Comparison of ENCODE assay signal across 30 cellular contexts in genomic region chr3:124200336-124200901, GRCh38.
A peak's percentile ranks its signal among the peaks of the same experiment; 100 is the strongest.
DNase-seq lines count a peak whose midpoint lies in the region; ATAC-seq, FAIRE-seq and TF ChIP-seq lines count a peak whose summit lies in the region.
"Had no signal": no experiment of that assay in that cellular context is flagged by ENCODE, and none has a peak within 500 bp of the region (broad histone marks: within the 10 kb centered on the region; RNA-seq: fewer than 3 reads in every experiment).

No MANE protein-coding gene starts in this region.

- H2BK12ac ChIP-seq in H9 (ENCODE audit: insufficient read length, low read depth, low read length): no peak overlapping the region
- H2BK12ac ChIP-seq in trophoblast cell (ENCODE audit: low read length): no peak overlapping the region

- H4K5ac ChIP-seq in H9 (ENCODE audit: insufficient read length, low read depth, low read length): no peak overlapping the region

- DNase-seq in A172 (ENCODE audit: low spot score): peak; percentile 11
- no peak for DNase-seq in H9
- no peak for DNase-seq in GM12878 (ENCODE audit: low read depth, low spot score)
- DNase-seq in islet precursor cell: peak; percentile 78
- DNase-seq in ureter (ENCODE audit: low spot score): no peak
- no peak for DNase-seq in aorta
- DNase-seq in activated T-cell treated with anti-CD3 and anti-CD28 coated beads, Interleukin-2, amount 50 U/mL, for 4 hours: no peak
- no peak for DNase-seq in trophoblast cell
- DNase-seq: 8988T; activated B cell treated with CpG ODN at 0.5 μM for 24 hours; activated CD4-positive, alpha-beta T cell treated with anti-CD3 and anti-CD28 coated beads, Interleukin-2, amount 50 U/mL, for 48 hours; activated effector memory CD4-positive, alpha-beta T cell treated with Interleukin-2 at 50 U/mL for 16 hours; DND-41; foreskin keratinocyte; lower lobe of right lung; NCI-H1105; NCI-H2029 treated with DMSO at 0.1 percent for 48 hours; NCI-H510A; NK-92 treated with Interleukin-12 subunit alpha and Interleukin-12 subunit beta, amount 100 ng/mL, for 24 hours; stimulated activated CD4-positive, alpha-beta T cell treated with anti-CD3 and anti-CD28 coated beads, Interleukin-2, amount 100 ng/mL, for 48 hours; stimulated activated naive CD4-positive, alpha-beta T cell; testis had no signal

- no peak overlapping the region for H3K23ac ChIP-seq in H9 (ENCODE audit: insufficient read length, low read depth, low read length)
- no peak overlapping the region for H3K23ac ChIP-seq in trophoblast cell (ENCODE audit: low read length)

- BruUV-seq in GM12878 (replicated peaks; lab: Mats Ljungman, UMichigan): no TSS peak

- no peak for TF ChIP-seq RAD21 in GM12878 (IDR thresholded peaks at IDR 0.05; ENCODE audit: insufficient read depth, low read depth, low read length)

- H4K91ac ChIP-seq in H9 (ENCODE audit: insufficient read length, low read depth, low read length): no peak overlapping the region
- no peak overlapping the region for H4K91ac ChIP-seq in trophoblast cell (ENCODE audit: low read depth, low read length)

- H3K4ac ChIP-seq in H9 (ENCODE audit: low read depth, low read length): no peak overlapping the region
- no peak overlapping the region for H3K4ac ChIP-seq in trophoblast cell (ENCODE audit: low read depth, low read length)

- RAD21 ChIA-PET in GM12878 (lab: Charles Lee; ENCODE audit: unreplicated experiment): no interaction called here

- no CpG with 5 or more reads among the region's 4 CpGs for WGBS in H9 (ENCODE audit: extremely low coverage, insufficient read length, low lambda C conversion rate)
- 0% methylated on average over 4 of the region's 4 CpGs for WGBS in GM12878 (ENCODE audit: insufficient coverage, insufficient replicate concordance, low lambda C conversion rate, missing lambda C conversion rate)
- WGBS in aorta, 2 donors: 86 to 91% methylated on average over 4 of the region's 4 CpGs
- WGBS in trophoblast cell (ENCODE audit: extremely low coverage, insufficient coverage, insufficient read length): no CpG with 5 or more reads among the region's 4 CpGs

- H3K27ac Mint-ChIP-seq in H9: 0 out of 7 replicates have a peak overlapping the region, but pooled peaks of 2 of the 3 experiments have one; percentile 49 to 57
- H3K27ac Mint-ChIP-seq: activated B cell treated with CpG ODN at 0.5 μM for 24 hours; dendritic cell treated with granulocyte-macrophage colony-stimulating factor and Interleukin-4, amounts not matched to agents 40 ng/mL and 50 ng/mL, for 4 days; T-helper 2 cell treated with Interferon-gamma antibody and Interleukin-4, amounts not matched to agents 5 μg/mL and 100 μg/mL, for 36 hours had no signal

- no peak overlapping the region for H3K18ac ChIP-seq in H9 (ENCODE audit: insufficient read length, low read depth, low read length)
- no peak overlapping the region for H3K18ac ChIP-seq in trophoblast cell (ENCODE audit: low read length)

- no peak for TF ChIP-seq POLR2A in GM12878 (IDR thresholded peaks at IDR 0.05; ENCODE audit: low read depth, low read length)

- no peak overlapping the region for H3K9ac ChIP-seq in H9 (ENCODE audit: extremely low read depth, insufficient read length, low read length)
- no peak overlapping the region for H3K9ac ChIP-seq in GM12878 (ENCODE audit: control insufficient read depth, insufficient read depth, low read length)
- no peak overlapping the region for H3K9ac ChIP-seq in trophoblast cell (ENCODE audit: low read length)

- H3K4me3 ChIP-seq in GM12878 (no peak overlapping the region), aorta (ENCODE audit: low read length in 2 of 2) (no peak overlapping the region), trophoblast cell (ENCODE audit: low read depth, low read length) (no peak overlapping the region)
- H3K4me3 ChIP-seq: cardiac muscle cell, lower lobe of right lung, SK-N-MC, testis had no signal

- H3K9me3 Mint-ChIP-seq in H9: no peaks in the 10 kb centered on the region
- no peaks in the 10 kb centered on the region for H3K9me3 Mint-ChIP-seq in activated T-cell treated with anti-CD3 and anti-CD28 coated beads, Interleukin-2, amount 50 U/mL, for 4 hours
- H3K9me3 Mint-ChIP-seq: activated B cell treated with CpG ODN at 0.5 μM for 24 hours; dendritic cell treated with granulocyte-macrophage colony-stimulating factor and Interleukin-4, amounts not matched to agents 40 ng/mL and 50 ng/mL, for 4 days; T-helper 2 cell treated with Interferon-gamma antibody and Interleukin-4, amounts not matched to agents 5 μg/mL and 100 μg/mL, for 36 hours had no signal

- H3K27me3 ChIP-seq in H9 (ENCODE audit: insufficient read depth, low read length) (no peaks in the 10 kb centered on the region), GM12878 (replicated peaks in 1 of 2; ENCODE audit: control insufficient read depth in 2 of 2, insufficient read depth in 2 of 2, low read length in 1 of 2) (no peaks in the 10 kb centered on the region; a peak in 1 of 4 replicates), aorta (ENCODE audit: control insufficient read depth in 1 of 2, insufficient read depth in 2 of 2, low read length in 1 of 2) (no peaks in the 10 kb centered on the region), trophoblast cell (ENCODE audit: insufficient read depth, low read length) (no peaks in the 10 kb centered on the region)
- H3K27me3 ChIP-seq: testis had no signal

- SMC1A ChIA-PET in GM12878 (lab: Charles Lee; ENCODE audit: uncharacterized antibody, unreplicated experiment): interaction anchor here (1.0 to 1.7 kb wide), 2 partner anchors 10 to 58 kb away, joined by 4 read pairs; no protein-coding TSS in a partner anchor

- no peak overlapping the region for H3T11ph ChIP-seq in H9 (ENCODE audit: low read length)

- no peak overlapping the region for H4K8ac ChIP-seq in H9 (replicated peaks; ENCODE audit: insufficient read length, low read depth, low read length)
- H4K8ac ChIP-seq in trophoblast cell (ENCODE audit: low read depth, low read length): no peak overlapping the region

- intact Hi-C loops in GM12878 (cut with micrococcal nuclease; ENCODE audit: unreplicated experiment) (no loop called here), aorta (cut with DNase I) (no loop called here)

- in situ Hi-C loops in GM12878 (cut with MboI): no loop called here

- H2BK120ac ChIP-seq in H9 (ENCODE audit: low read depth, low read length, poor library complexity, severe bottlenecking): no peak overlapping the region
- no peak overlapping the region for H2BK120ac ChIP-seq in trophoblast cell (ENCODE audit: insufficient read depth, low read length, poor library complexity)

- H3K56ac ChIP-seq in H9 (ENCODE audit: insufficient read length, low read depth, low read length): no peak overlapping the region

- POLR2A ChIA-PET in GM12878 (lab: Charles Lee): no interaction called here

- H2AK5ac ChIP-seq in H9 (ENCODE audit: insufficient read length, low read length) (no peak overlapping the region), trophoblast cell (ENCODE audit: low read length) (no peak overlapping the region)

- H3K36me3 ChIP-seq in GM12878 (ENCODE audit: control insufficient read depth in 2 of 2, insufficient read depth in 2 of 2, low read length in 1 of 2) (no peaks in the 10 kb centered on the region), aorta (ENCODE audit: control insufficient read depth in 1 of 2, insufficient read depth in 2 of 2, low read length in 1 of 2) (no peaks in the 10 kb centered on the region), trophoblast cell (ENCODE audit: control insufficient read depth in 1 of 2, insufficient read depth in 2 of 2, low read length in 2 of 2) (no peaks in the 10 kb centered on the region)
- H3K36me3 ChIP-seq: cardiac muscle cell, lower lobe of right lung had no signal

- H3K14ac ChIP-seq in H9 (ENCODE audit: insufficient read depth, low read length) (no peak overlapping the region), trophoblast cell (ENCODE audit: low read length) (no peak overlapping the region)

- H3K79me2 ChIP-seq in H9 (ENCODE audit: insufficient read depth, low read length) (no peaks in the 10 kb centered on the region), GM12878 (ENCODE audit: control insufficient read depth, insufficient read depth, low read length) (no peaks in the 10 kb centered on the region), trophoblast cell (ENCODE audit: control insufficient read depth, insufficient read depth, low read length, poor library complexity) (no peaks in the 10 kb centered on the region)

- H4K12ac ChIP-seq in trophoblast cell (ENCODE audit: low read depth, low read length): no peak overlapping the region

- no peak overlapping the region for H2BK5ac ChIP-seq in H9 (ENCODE audit: insufficient read length, low read length)
- H2BK5ac ChIP-seq in trophoblast cell (ENCODE audit: low read depth, low read length, poor library complexity): no peak overlapping the region

- CTCF ChIA-PET in GM12878 (lab: Yijun Ruan, JAX): interaction anchor here (1.2 to 2.4 kb wide), 2 partner anchors 12 to 47 kb away, joined by 4 to 6 read pairs; no protein-coding TSS in a partner anchor

- H2BK20ac ChIP-seq in H9 (ENCODE audit: low read depth, low read length, poor library complexity, severe bottlenecking): no peak overlapping the region

- H3K4me1 Mint-ChIP-seq in H9: peaks cover 40 to 44% of the 10 kb centered on the region in 2 experiments
- H3K4me1 Mint-ChIP-seq in activated T-cell treated with anti-CD3 and anti-CD28 coated beads, Interleukin-2, amount 50 U/mL, for 4 hours (ENCODE audit: low read depth): no peaks in the 10 kb centered on the region
- H3K4me1 Mint-ChIP-seq: activated B cell treated with CpG ODN at 0.5 μM for 24 hours had no signal

- ATAC-seq in GM12878: no peak
- ATAC-seq in aorta (ENCODE audit: low FRiP score): no peak
- ATAC-seq in activated T-cell treated with anti-CD3 and anti-CD28 coated beads, Interleukin-2, amount 50 U/mL, for 4 hours: no peak
- ATAC-seq: foreskin keratinocyte had no signal

- no peaks in the 10 kb centered on the region for H3K27me3 Mint-ChIP-seq in H9 (ENCODE audit: low read depth)
- peaks cover 10% of the 10 kb centered on the region for H3K27me3 Mint-ChIP-seq in activated T-cell treated with anti-CD3 and anti-CD28 coated beads, Interleukin-2, amount 50 U/mL, for 4 hours (ENCODE audit: low read depth)

- H3K9me3 ChIP-seq in H9 (ENCODE audit: control insufficient read depth, low read depth, low read length) (no peaks in the 10 kb centered on the region), GM12878 (replicated peaks; ENCODE audit: control insufficient read depth, insufficient read depth, low read length) (no peaks in the 10 kb centered on the region), aorta (ENCODE audit: control insufficient read depth, low read length) (no peaks in the 10 kb centered on the region), trophoblast cell (ENCODE audit: insufficient read depth, low read depth, low read length) (no peaks in the 10 kb centered on the region)
- H3K9me3 ChIP-seq: lower lobe of right lung, testis had no signal

- no peak overlapping the region for H2BK15ac ChIP-seq in H9 (ENCODE audit: low read depth, low read length)

- no peaks in the 10 kb centered on the region for H3K23me2 ChIP-seq in H9 (ENCODE audit: insufficient read length, low read depth, low read length, poor library complexity, severe bottlenecking)

- no peak for TF ChIP-seq EP300 in GM12878 (IDR thresholded peaks at IDR 0.05; ENCODE audit: borderline replicate concordance in 1 of 2, control insufficient read depth in 1 of 2, low read depth in 2 of 2, low read length in 2 of 2)

- H2AFZ ChIP-seq in H9 (ENCODE audit: low read length) (no peak overlapping the region), GM12878 (ENCODE audit: control insufficient read depth, low read depth, low read length) (no peak overlapping the region), trophoblast cell (ENCODE audit: insufficient read depth, low read length, poor library complexity) (no peak overlapping the region)

- H3K27ac ChIP-seq in H9 (ENCODE audit: insufficient read length, low read depth, low read length) (no peak overlapping the region), GM12878 (ENCODE audit: control insufficient read depth, insufficient read depth) (no peak overlapping the region), aorta (ENCODE audit: low read depth in 1 of 2, low read length in 2 of 2) (peak overlapping the region in 1 of 2 donors; percentile 66), trophoblast cell (ENCODE audit: low read depth, low read length) (no peak overlapping the region)
- H3K27ac ChIP-seq: cardiac muscle cell, foreskin keratinocyte, HL-60, lower lobe of right lung, SK-N-MC had no signal

- no peak overlapping the region for H3K4me3 Mint-ChIP-seq in H9
- no peak overlapping the region for H3K4me3 Mint-ChIP-seq in activated T-cell treated with anti-CD3 and anti-CD28 coated beads, Interleukin-2, amount 50 U/mL, for 4 hours
- H3K4me3 Mint-ChIP-seq: activated B cell treated with CpG ODN at 0.5 μM for 24 hours; dendritic cell treated with granulocyte-macrophage colony-stimulating factor and Interleukin-4, amounts not matched to agents 40 ng/mL and 50 ng/mL, for 4 days; T-helper 2 cell treated with Interferon-gamma antibody and Interleukin-4, amounts not matched to agents 5 μg/mL and 100 μg/mL, for 36 hours had no signal

- TF ChIP-seq CTCF in H9 (conservative IDR thresholded peaks at IDR 0.05) (no peak), GM12878 (IDR thresholded peaks at IDR 0.05 in 2 of 3, conservative IDR thresholded peaks at IDR 0.05 in 1 of 3; ENCODE audit: control insufficient read depth in 2 of 3, extremely low read depth in 1 of 3, insufficient read depth in 1 of 3, low read depth in 3 of 3, low read length in 3 of 3) (no peak)

- H3K36me3 Mint-ChIP-seq in H9 (ENCODE audit: insufficient read depth in 1 of 3, low read depth in 3 of 3): no peaks in the 10 kb centered on the region
- H3K36me3 Mint-ChIP-seq in activated T-cell treated with anti-CD3 and anti-CD28 coated beads, Interleukin-2, amount 50 U/mL, for 4 hours (ENCODE audit: insufficient read depth): no peaks in the 10 kb centered on the region

- H3K4me2 ChIP-seq in H9 (ENCODE audit: insufficient read depth, insufficient read length, low read length) (no peak overlapping the region), GM12878 (ENCODE audit: control insufficient read depth, insufficient read depth) (no peak overlapping the region), trophoblast cell (ENCODE audit: low read length) (no peak overlapping the region)

- H4K20me1 ChIP-seq in H9 (ENCODE audit: control insufficient read depth, insufficient read depth, insufficient read length) (no peaks in the 10 kb centered on the region), GM12878 (ENCODE audit: control insufficient read depth, insufficient read depth) (no peaks in the 10 kb centered on the region)

- no peaks in the 10 kb centered on the region for H3K79me1 ChIP-seq in H9 (ENCODE audit: insufficient read depth, low read depth, low read length, poor library complexity, severe bottlenecking)
- H3K79me1 ChIP-seq in trophoblast cell (ENCODE audit: low read length): no peaks in the 10 kb centered on the region

- H3K4me1 ChIP-seq in H9 (ENCODE audit: insufficient read depth, low read length): 0 out of 2 replicates have a peak, but pooled peaks cover 4% of the 10 kb centered on the region
- H3K4me1 ChIP-seq in GM12878 (ENCODE audit: control insufficient read depth, insufficient read depth, low read length): peaks cover 2% of the 10 kb centered on the region; the same call in 1 of the 2 replicates
- peaks cover 25 to 28% of the 10 kb centered on the region in 2 donors for H3K4me1 ChIP-seq in aorta (ENCODE audit: control insufficient read depth in 1 of 2, insufficient read depth in 2 of 2, low read length in 2 of 2)
- peaks cover 2 to 4% of the 10 kb centered on the region in 2 experiments for H3K4me1 ChIP-seq in trophoblast cell (ENCODE audit: control insufficient read depth in 1 of 2, insufficient read depth in 2 of 2, low read length in 2 of 2)
- H3K4me1 ChIP-seq: foreskin keratinocyte had no signal

- FAIRE-seq in GM12878 (lab: Jason Lieb, UNC): no peak
- FAIRE-seq: endothelial cell of umbilical vein, H1, RCC 7860 had no signal

Comparison
In these comparisons a context has a peak if more than half of its experiments do, and no peak if none do; other contexts are left out.
1. DNase-seq: peak in A172 (single experiment) and islet precursor cell (single experiment); none in H9 (single experiment), GM12878 (single experiment), ureter (single experiment), aorta (0 of 2), activated T-cell treated with anti-CD3 and anti-CD28 coated beads, Interleukin-2, amount 50 U/mL, for 4 hours (single experiment) and trophoblast cell (0 of 2).